In genomic region chr17:44262654-44263225, GRCh38 we compare ENCODE assay signal across 24 cellular contexts. TPM values are rescaled to one million over a fixed set of nuclear protein-coding genes. Genes with fewer than 3 reads are reported as not detected.
A peak's percentile ranks its signal among the peaks of the same experiment; 100 is the strongest.
DNase-seq lines count a peak whose midpoint lies in the region; ATAC-seq, FAIRE-seq and TF ChIP-seq lines count a peak whose summit lies in the region.
"Had no signal": no experiment of that assay in that cellular context is flagged by ENCODE, and none has a peak within 500 bp of the region (broad histone marks: within the 10 kb centered on the region; RNA-seq: fewer than 3 reads in every experiment).

No MANE protein-coding gene starts in this region.

- no TSS peak for BruUV-seq in IMR-90 (replicated peaks; lab: Mats Ljungman, UMichigan)

- no peak overlapping the region for H3K27ac ChIP-seq in IMR-90 (ENCODE audit: insufficient read depth, low read length)
- no peak overlapping the region for H3K27ac ChIP-seq in H1 (ENCODE audit: low read depth, low read length)
- no peak overlapping the region for H3K27ac ChIP-seq in testis
- H3K27ac ChIP-seq: GM23248, HL-60 had no signal

- H4K91ac ChIP-seq in IMR-90 (ENCODE audit: insufficient read depth, low read depth, low read length) (no peak overlapping the region), H1 (replicated peaks; ENCODE audit: insufficient read length, low read length) (peak overlapping the region; percentile 65)

- dilution Hi-C loops in IMR-90 (cut with HindIII; ENCODE audit: low sequenced_read_pairs, unreplicated experiment): no loop called here

- CTCF ChIA-PET in IMR-90 (lab: Yijun Ruan, JAX) (no interaction called here), H1 (lab: Charles Lee; ENCODE audit: partially characterized antibody) (interaction anchor here (0.6 to 1.4 kb wide), 6 partner anchors 12 to 270 kb away, joined by 3 to 6 read pairs (median 3); no protein-coding TSS in a partner anchor)

- H3K79me1 ChIP-seq in IMR-90 (ENCODE audit: low read depth in 1 of 2, low read length in 2 of 2) (no peaks in the 10 kb centered on the region), H1 (ENCODE audit: low read depth, low read length) (no peaks in the 10 kb centered on the region)

- TF ChIP-seq RAD21 in IMR-90 (IDR thresholded peaks at IDR 0.05; ENCODE audit: low read length) (no peak), H1 (IDR thresholded peaks at IDR 0.05 in 1 of 2, conservative IDR thresholded peaks at IDR 0.05 in 1 of 2; ENCODE audit: low read depth in 2 of 2, low read length in 2 of 2) (no peak)

- H3K9me1 ChIP-seq in IMR-90 (ENCODE audit: insufficient read depth, low read length): no peaks in the 10 kb centered on the region

- H3K4me3 Mint-ChIP-seq in T-helper 17 cell: no peak overlapping the region
- H3K4me3 Mint-ChIP-seq: CD14-positive monocyte; CD4-positive, alpha-beta memory T cell; IgD-negative memory B cell had no signal

- no peak overlapping the region for H3K4me3 ChIP-seq in IMR-90 (ENCODE audit: insufficient read depth, low read depth, low read length)
- H3K4me3 ChIP-seq in H1 (ENCODE audit: extremely low read depth in 1 of 4, insufficient read depth in 2 of 4, low read depth in 3 of 4, low read length in 4 of 4): no peak overlapping the region
- H3K4me3 ChIP-seq in testis: no peak overlapping the region
- H3K4me3 ChIP-seq: GM23248 had no signal

- H2AK5ac ChIP-seq in IMR-90 (ENCODE audit: low read depth, low read length): no peak overlapping the region
- H2AK5ac ChIP-seq in H1 (ENCODE audit: low read depth, low read length): no peak overlapping the region

- H3K27me3 ChIP-seq in IMR-90 (ENCODE audit: control insufficient read depth, insufficient read depth, low read length) (peaks cover 53% of the 10 kb centered on the region), H1 (replicated peaks in 1 of 4; ENCODE audit: control insufficient read depth in 3 of 4, extremely low read depth in 1 of 4, insufficient read depth in 3 of 4, low read length in 3 of 4) (no peaks in the 10 kb centered on the region), testis (no peaks in the 10 kb centered on the region)

- in situ Hi-C loops in IMR-90 (cut with MboI; ENCODE audit: low sequenced_read_pairs): no loop called here

- no peak overlapping the region for H2BK12ac ChIP-seq in H1 (ENCODE audit: low read depth, low read length)

- H3K4me2 ChIP-seq in IMR-90 (ENCODE audit: low read depth, low read length) (no peak overlapping the region), H1 (ENCODE audit: insufficient read depth in 1 of 2, low read depth in 2 of 2, low read length in 2 of 2) (no peak overlapping the region)

- H3K9me3 ChIP-seq in IMR-90 (ENCODE audit: control insufficient read depth, insufficient read depth, low read length): no peaks in the 10 kb centered on the region
- H3K9me3 ChIP-seq in T-helper 17 cell (ENCODE audit: control insufficient read depth, low read length, poor library complexity, severe bottlenecking): no peaks in the 10 kb centered on the region
- no peaks in the 10 kb centered on the region for H3K9me3 ChIP-seq in H1 (ENCODE audit: insufficient read depth in 2 of 2, low read depth in 1 of 2, low read length in 1 of 2)
- H3K9me3 ChIP-seq in testis: no peaks in the 10 kb centered on the region

- FAIRE-seq in H1 (lab: Jason Lieb, UNC): no peak
- FAIRE-seq: A204.1, GM12892, GM18507, H54 had no signal

- H2AK9ac ChIP-seq in IMR-90 (replicated peaks; ENCODE audit: low read depth, low read length, poor library complexity): no peak overlapping the region

- H2BK20ac ChIP-seq in IMR-90 (ENCODE audit: low read depth, low read length): no peak overlapping the region
- H2BK20ac ChIP-seq in H1 (ENCODE audit: low read length): no peak overlapping the region

- H3K36me3 ChIP-seq in IMR-90 (ENCODE audit: control insufficient read depth, insufficient read depth, low read length): no peaks in the 10 kb centered on the region
- no peaks in the 10 kb centered on the region for H3K36me3 ChIP-seq in H1 (ENCODE audit: control insufficient read depth in 2 of 4, insufficient read depth in 4 of 4, low read length in 3 of 4)
- no peaks in the 10 kb centered on the region for H3K36me3 ChIP-seq in testis (ENCODE audit: low read depth, missing control alignments)

- no peak overlapping the region for H3K9ac ChIP-seq in IMR-90 (ENCODE audit: low read depth, low read length)
- no peak overlapping the region for H3K9ac ChIP-seq in H1 (replicated peaks in 1 of 4; ENCODE audit: extremely low read depth in 1 of 4, low read depth in 3 of 4, low read length in 3 of 4)
- H3K9ac ChIP-seq: GM23248 had no signal

- no peak overlapping the region for H2BK5ac ChIP-seq in IMR-90 (ENCODE audit: low read depth, low read length, poor library complexity, severe bottlenecking)
- no peak overlapping the region for H2BK5ac ChIP-seq in H1 (ENCODE audit: low read depth, low read length)

- H3K56ac ChIP-seq in IMR-90 (ENCODE audit: extremely low read depth, insufficient read depth, low read length) (no peak overlapping the region), H1 (replicated peaks; ENCODE audit: insufficient read length, low read depth, low read length) (no peak overlapping the region)

- H2AFZ ChIP-seq in IMR-90 (replicated peaks; ENCODE audit: low read length, poor library complexity) (peak overlapping the region; percentile 21), H1 (ENCODE audit: low read length) (no peak overlapping the region)
- H2AFZ ChIP-seq: GM23248 had no signal

- no peak overlapping the region for H3K4ac ChIP-seq in IMR-90 (ENCODE audit: low read depth, low read length)
- H3K4ac ChIP-seq in H1 (replicated peaks; ENCODE audit: insufficient read length, low read depth, low read length): no peak overlapping the region

- H3K79me2 ChIP-seq in H1 (ENCODE audit: control insufficient read depth in 1 of 2, insufficient read depth in 2 of 2, low read length in 2 of 2): no peaks in the 10 kb centered on the region

- H2BK15ac ChIP-seq in IMR-90 (ENCODE audit: low read depth, low read length) (no peak overlapping the region), H1 (ENCODE audit: low read length) (no peak overlapping the region)

- POLR2A ChIA-PET in IMR-90 (lab: Charles Lee; ENCODE audit: unreplicated experiment) (no interaction called here), H1 (lab: Charles Lee; ENCODE audit: partially characterized antibody) (no interaction called here)

- H3K4me1 Mint-ChIP-seq in T-helper 17 cell: peaks cover 2% of the 10 kb centered on the region
- H3K4me1 Mint-ChIP-seq: CD14-positive monocyte; CD4-positive, alpha-beta memory T cell had no signal

- H4K20me1 ChIP-seq in IMR-90 (ENCODE audit: insufficient read depth, low read length) (no peaks in the 10 kb centered on the region), H1 (replicated peaks in 1 of 2; ENCODE audit: control insufficient read depth in 1 of 2, insufficient read depth in 2 of 2, low read length in 2 of 2) (no peaks in the 10 kb centered on the region)

- peak overlapping the region; percentile 62 for H3K27ac Mint-ChIP-seq in T-helper 17 cell
- H3K27ac Mint-ChIP-seq: CD14-positive monocyte had no signal

- no peak for TF ChIP-seq CTCF in IMR-90 (conservative IDR thresholded peaks at IDR 0.05; ENCODE audit: low read depth, low read length)
- no peak for TF ChIP-seq CTCF in H1 (IDR thresholded peaks at IDR 0.05; ENCODE audit: control extremely low read depth in 1 of 3, insufficient read depth in 1 of 3, low read depth in 1 of 3, low read length in 3 of 3)
- no peak for TF ChIP-seq CTCF in testis (IDR thresholded peaks at IDR 0.05)

- H4K8ac ChIP-seq in IMR-90 (ENCODE audit: low read depth in 2 of 2, low read length in 2 of 2): no peak overlapping the region
- 0 out of 2 replicates have a peak overlapping the region, but pooled peaks have one; percentile 11 for H4K8ac ChIP-seq in H1 (ENCODE audit: extremely low read depth, insufficient read depth, low read length)

- ATAC-seq in IMR-90 (ENCODE audit: low read depth) (no peak), T-helper 17 cell (no peak), HG03442 (IDR thresholded peaks at IDR 0.05; ENCODE audit: unreplicated experiment) (no peak)

- H3K14ac ChIP-seq in IMR-90 (replicated peaks; ENCODE audit: low read depth, low read length) (no peak overlapping the region), H1 (ENCODE audit: insufficient read length) (no peak overlapping the region)

- H4K5ac ChIP-seq in IMR-90 (ENCODE audit: low read depth, low read length) (no peak overlapping the region), H1 (ENCODE audit: insufficient read length, low read depth, low read length) (no peak overlapping the region)

- no peak overlapping the region for H3K23ac ChIP-seq in IMR-90 (ENCODE audit: low read depth, low read length)
- no peak overlapping the region for H3K23ac ChIP-seq in H1 (ENCODE audit: insufficient read length)

- H3K4me1 ChIP-seq in IMR-90 (ENCODE audit: control insufficient read depth, insufficient read depth, low read length) (no peaks in the 10 kb centered on the region), H1 (replicated peaks in 1 of 4; ENCODE audit: control insufficient read depth in 3 of 4, insufficient read depth in 4 of 4, low read length in 3 of 4) (no peaks in the 10 kb centered on the region), testis (no peaks in the 10 kb centered on the region)

- H3K23me2 ChIP-seq in H1 (ENCODE audit: low read depth, low read length): no peaks in the 10 kb centered on the region

- H3K27me3 Mint-ChIP-seq in T-helper 17 cell: peaks cover under 1% of the 10 kb centered on the region
- H3K27me3 Mint-ChIP-seq: IgD-negative memory B cell had no signal

- H2BK120ac ChIP-seq in IMR-90 (ENCODE audit: low read depth, low read length): no peak overlapping the region
- no peak overlapping the region for H2BK120ac ChIP-seq in H1 (replicated peaks; ENCODE audit: low read depth, low read length)

- intact Hi-C loops in IMR-90 (cut with micrococcal nuclease): no loop called here
- intact Hi-C loops in testis (cut with DNase I; ENCODE audit: low total_unique reads): no loop called here

- H3K18ac ChIP-seq in IMR-90 (ENCODE audit: low read depth, low read length) (no peak overlapping the region), H1 (ENCODE audit: extremely low read depth, low read length) (no peak overlapping the region)

- DNase-seq in IMR-90 (no peak), T-helper 17 cell (no peak), H1 (ENCODE audit: low read depth in 1 of 2, low spot score in 2 of 2) (no peak), testis (no peak), AG20443 (ENCODE audit: low spot score) (no peak)
- DNase-seq: ACHN; AML-193; CD4-positive, alpha-beta memory T cell; DMS153; DMS79; GDM1; GM23248; HCEC 1CT had no signal

- no peak for TF ChIP-seq POLR2A in IMR-90 (IDR thresholded peaks at IDR 0.05; ENCODE audit: low read depth, low read length)
- no peak for TF ChIP-seq POLR2A in H1 (IDR thresholded peaks at IDR 0.05; ENCODE audit: control extremely low read depth in 1 of 2, low read depth in 2 of 2, low read length in 2 of 2)
- no peak for TF ChIP-seq POLR2A in testis (IDR thresholded peaks at IDR 0.05)

- 38% methylated on average over 5 of the region's 11 CpGs; no CpG with 5 or more reads in 1 of the 2 experiments for WGBS in IMR-90 (ENCODE audit: extremely low coverage in 2 of 2, insufficient read length in 1 of 2), 2 experiments
- 88% methylated on average over 10 of the region's 11 CpGs; no CpG with 5 or more reads in 1 of the 2 experiments for WGBS in H1 (ENCODE audit: extremely low coverage in 1 of 2, insufficient coverage in 1 of 2, insufficient read length in 1 of 2, insufficient replicate concordance in 2 of 2, low coverage in 1 of 2, low lambda C conversion rate in 2 of 2, missing lambda C conversion rate in 1 of 2), 2 experiments
- 76 to 88% methylated on average over 7 to 11 of the region's 11 CpGs for WGBS in testis, 2 donors

- TF ChIP-seq EP300 in H1 (IDR thresholded peaks at IDR 0.05; ENCODE audit: borderline replicate concordance in 1 of 2, low read depth in 2 of 2, low read length in 2 of 2): no peak

- H3K36me3 Mint-ChIP-seq in T-helper 17 cell (ENCODE audit: low read depth): no peaks in the 10 kb centered on the region
- H3K36me3 Mint-ChIP-seq: CD14-positive monocyte; CD4-positive, alpha-beta memory T cell; IgD-negative memory B cell had no signal

RNA-seq across cellular contexts. Expression of gene SLC4A1, which starts 5.2 kb away (rescaled TPM):
- total RNA-seq in IMR-90 (2012; rRNA removed) (not detected in 2 replicates), T-helper 17 cell (not detected), testis (under 1 TPM; 0.37 to 0.71 TPM)
- polyA plus RNA-seq in IMR-90 (2012; rRNA removed) (not detected in 2 replicates), H1 (2011; rRNA removed) (0.08 and 0.09 TPM in 2 replicates), testis (ENCODE audit: insufficient read depth, low read depth, low replicate concordance) (0.12 TPM)
- not detected in 2 replicates for polyA plus RNA-seq in IMR-90 (2012; cell fraction: cytosol; rRNA removed)
- polyA plus RNA-seq in IMR-90 (2012; cell fraction: nucleus; rRNA removed; ENCODE audit: low replicate concordance): 0.01 TPM in 1 of 2 replicates, not detected in the other
- total RNA-seq in H1 (2021; fragmentation: NEBNext Ultra II Directional; extraction: Animal tissue kit (Norgen Biotek cat#: 25700)): 0.08 TPM in 1 of 2 replicates, not detected in the other
- polyA plus RNA-seq in H1 (2011; cell fraction: cytosol; rRNA removed): 0.09 TPM
- 0.30 TPM for polyA plus RNA-seq in H1 (2011; cell fraction: nucleus; rRNA removed)
- polyA plus RNA-seq in H1 (2012, experiment 1 of 2): 0.04 to 0.18 TPM (median 0.17 TPM) in 3 of 4 replicates, not detected in the other
- polyA plus RNA-seq in H1 (2012, experiment 2 of 2): not detected
- polyA plus RNA-seq in H1 (2013, experiment 1 of 2): 0.02 TPM
- polyA plus RNA-seq in H1 (2013, experiment 2 of 2): 0.04 TPM
- not detected in 2 replicates for polyA minus RNA-seq in H1 (2011; rRNA and poly(A)+ RNA removed)
- polyA minus RNA-seq in H1 (2011; cell fraction: cytosol; rRNA and poly(A)+ RNA removed): not detected
- polyA minus RNA-seq in H1 (2011; cell fraction: nucleus; rRNA and poly(A)+ RNA removed): not detected
- total RNA-seq: CD4-positive, alpha-beta memory T cell; Daoy; GM23248; HT1080 had no signal
- polyA plus RNA-seq: BJ; CD4-positive, alpha-beta memory T cell; GM23248; IgD-negative memory B cell had no signal

RNA-seq across cellular contexts. Expression of gene UBTF, which starts 43.3 kb away (rescaled TPM):
- total RNA-seq in IMR-90 (2012; rRNA removed) (42.1 and 49.4 TPM in 2 replicates), T-helper 17 cell (100 to 1,000 TPM; 121 to 140 TPM), testis (10 to 100 TPM; 69.6 to 78.7 TPM)
- polyA plus RNA-seq in IMR-90 (2012; rRNA removed) (25.6 and 29.7 TPM in 2 replicates), H1 (2011; rRNA removed) (14.7 and 18.0 TPM in 2 replicates), testis (ENCODE audit: insufficient read depth, low read depth, low replicate concordance) (54.2 TPM)
- polyA plus RNA-seq in IMR-90 (2012; cell fraction: cytosol; rRNA removed): 13.0 and 21.5 TPM in 2 replicates
- 19.8 and 33.5 TPM in 2 replicates for polyA plus RNA-seq in IMR-90 (2012; cell fraction: nucleus; rRNA removed; ENCODE audit: low replicate concordance)
- 102 and 106 TPM in 2 replicates for total RNA-seq in H1 (2021; fragmentation: NEBNext Ultra II Directional; extraction: Animal tissue kit (Norgen Biotek cat#: 25700))
- polyA plus RNA-seq in H1 (2011; cell fraction: cytosol; rRNA removed): 31.4 TPM
- 55.2 TPM for polyA plus RNA-seq in H1 (2011; cell fraction: nucleus; rRNA removed)
- 66.1 to 73.3 TPM (median 70.8 TPM) in 4 replicates for polyA plus RNA-seq in H1 (2012, experiment 1 of 2)
- 36.4 TPM for polyA plus RNA-seq in H1 (2012, experiment 2 of 2)
- 64.9 TPM for polyA plus RNA-seq in H1 (2013, experiment 1 of 2)
- polyA plus RNA-seq in H1 (2013, experiment 2 of 2): 63.5 TPM
- 24.9 and 28.4 TPM in 2 replicates for polyA minus RNA-seq in H1 (2011; rRNA and poly(A)+ RNA removed)
- 30.1 TPM for polyA minus RNA-seq in H1 (2011; cell fraction: cytosol; rRNA and poly(A)+ RNA removed)
- 42.4 TPM for polyA minus RNA-seq in H1 (2011; cell fraction: nucleus; rRNA and poly(A)+ RNA removed)

RNA-seq across cellular contexts. Expression of gene RUNDC3A, which starts 45.7 kb away (rescaled TPM):
- total RNA-seq in IMR-90 (2012; rRNA removed): under 0.01 TPM in 2 replicates
- polyA plus RNA-seq in IMR-90 (2012; rRNA removed): 0.07 and 0.34 TPM in 2 replicates
- 0.16 and 0.18 TPM in 2 replicates for polyA plus RNA-seq in IMR-90 (2012; cell fraction: cytosol; rRNA removed)
- polyA plus RNA-seq in IMR-90 (2012; cell fraction: nucleus; rRNA removed; ENCODE audit: low replicate concordance): 0.51 and 0.57 TPM in 2 replicates
- total RNA-seq in T-helper 17 cell: under 1 TPM; 0.37 to 0.55 TPM
- 6.1 and 6.4 TPM in 2 replicates for total RNA-seq in H1 (2021; fragmentation: NEBNext Ultra II Directional; extraction: Animal tissue kit (Norgen Biotek cat#: 25700))
- polyA plus RNA-seq in H1 (2011; rRNA removed): 13.8 and 15.6 TPM in 2 replicates
- polyA plus RNA-seq in H1 (2011; cell fraction: cytosol; rRNA removed): 11.9 TPM
- polyA plus RNA-seq in H1 (2011; cell fraction: nucleus; rRNA removed): 23.7 TPM
- 4.5 to 8.2 TPM (median 6.2 TPM) in 4 replicates for polyA plus RNA-seq in H1 (2012, experiment 1 of 2)
- polyA plus RNA-seq in H1 (2012, experiment 2 of 2): 5.1 TPM
- 4.7 TPM for polyA plus RNA-seq in H1 (2013, experiment 1 of 2)
- polyA plus RNA-seq in H1 (2013, experiment 2 of 2): 4.5 TPM
- 3.8 and 4.3 TPM in 2 replicates for polyA minus RNA-seq in H1 (2011; rRNA and poly(A)+ RNA removed)
- polyA minus RNA-seq in H1 (2011; cell fraction: cytosol; rRNA and poly(A)+ RNA removed): 6.8 TPM
- 3.4 TPM for polyA minus RNA-seq in H1 (2011; cell fraction: nucleus; rRNA and poly(A)+ RNA removed)
- total RNA-seq in testis: 10 to 100 TPM; 14.6 to 53.1 TPM
- polyA plus RNA-seq in testis (ENCODE audit: insufficient read depth, low read depth, low replicate concordance): 17.5 TPM
- polyA plus RNA-seq: IgD-negative memory B cell had no signal
